24 cellular contexts compared by ENCODE assay signal in the genomic region with DNA sequence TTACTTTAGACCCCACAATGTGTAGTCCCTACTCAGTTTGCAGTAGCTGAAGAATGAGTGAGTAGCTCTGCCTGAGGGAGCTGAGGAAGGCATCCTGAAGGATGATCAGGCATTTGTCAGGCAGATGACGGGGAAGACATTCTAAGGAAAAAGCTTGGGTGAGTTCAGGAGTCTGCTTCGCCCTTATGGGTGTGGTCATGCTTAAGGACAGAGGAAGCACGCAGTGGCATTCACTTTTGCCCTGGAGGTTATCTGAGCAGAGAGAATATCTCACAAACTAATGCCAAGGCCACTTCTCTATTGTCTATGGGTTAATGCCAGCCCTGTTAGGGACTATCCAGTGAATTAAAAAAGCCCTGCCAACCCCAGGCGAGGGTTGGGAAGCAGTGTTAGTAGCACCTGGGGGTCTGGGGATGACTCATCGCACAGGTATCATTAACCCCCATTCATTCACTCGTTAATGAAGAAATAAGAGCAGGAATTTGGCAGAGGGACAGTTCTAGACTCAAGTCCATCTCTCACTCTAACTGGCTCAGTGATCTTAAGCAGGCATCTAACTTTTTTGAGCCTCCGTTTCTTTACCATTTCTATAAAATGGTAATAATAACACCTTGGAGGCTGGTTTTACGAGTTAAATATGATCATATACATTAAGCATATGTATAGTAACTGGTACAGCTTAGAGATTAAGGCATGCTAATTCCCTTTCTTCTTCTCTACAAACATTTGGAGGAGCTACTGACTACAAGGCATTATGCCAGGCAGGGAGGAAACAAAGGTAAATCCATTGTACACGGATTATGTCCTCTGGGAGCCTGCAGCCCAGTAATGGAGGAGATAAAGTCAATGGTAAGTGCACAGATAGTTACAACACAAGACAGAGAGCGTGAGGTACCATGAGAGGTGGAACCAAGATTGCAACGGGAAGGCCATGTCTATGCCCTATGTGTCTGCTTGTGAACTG.
A peak's percentile ranks its signal among the peaks of the same experiment; 100 is the strongest.
DNase-seq lines count a peak whose midpoint lies in the region; ATAC-seq, FAIRE-seq and TF ChIP-seq lines count a peak whose summit lies in the region.
"Had no signal": no experiment of that assay in that cellular context is flagged by ENCODE, and none has a peak within 500 bp of the region (broad histone marks: within the 10 kb centered on the region; RNA-seq: fewer than 3 reads in every experiment).

No MANE protein-coding gene starts in this region.

- POLR2A ChIA-PET in A549 (lab: Yijun Ruan, JAX), result no interaction called here
- POLR2A ChIA-PET in WTC11 (lab: Charles Lee), result no interaction called here

- TF ChIP-seq CTCF in A549 (IDR thresholded peaks at IDR 0.05) (no peak), WTC11 (IDR thresholded peaks at IDR 0.05) (no peak)

- peak overlapping the region; percentile 54 to 61; a peak in 4 of 6 replicates for H3K27ac ChIP-seq in A549
- H3K27ac ChIP-seq: hepatocyte, suprapubic skin had no signal

- H3K9me3 Mint-ChIP-seq in WTC11, result no peaks in the 10 kb centered on the region
- H3K9me3 Mint-ChIP-seq: activated CD4-positive, alpha-beta T cell treated with anti-CD3 and anti-CD28 coated beads, Interleukin-2, amount 10 ng/mL, durations not matched to agents 7 days and 5 days; activated T-helper 2 cell treated with anti-CD3 and anti-CD28 coated beads, Interferon-gamma antibody, Interleukin-2, Interleukin-4, amounts not matched to agents 10 μg/mL and 5 μg/mL and 100 μg/mL, durations not matched to agents 14 hours and 24 hours and 36 hours; CD14-positive monocyte; nephron progenitor cell had no signal

- no peak for TF ChIP-seq EP300 in A549 (IDR thresholded peaks at IDR 0.05)

- no peaks in the 10 kb centered on the region for H3K9me3 ChIP-seq in A549
- H3K9me3 ChIP-seq: suprapubic skin had no signal

- H3K27ac Mint-ChIP-seq in WTC11, result no peak overlapping the region
- H3K27ac Mint-ChIP-seq: activated CD4-positive, alpha-beta T cell treated with anti-CD3 and anti-CD28 coated beads, Interleukin-2, amount 10 ng/mL, durations not matched to agents 7 days and 5 days; activated T-helper 2 cell treated with anti-CD3 and anti-CD28 coated beads, Interferon-gamma antibody, Interleukin-2, Interleukin-4, amounts not matched to agents 10 μg/mL and 5 μg/mL and 100 μg/mL, durations not matched to agents 14 hours and 24 hours and 36 hours; nephron progenitor cell had no signal

- FAIRE-seq in A549 (lab: Jason Lieb, UNC), result no peak
- FAIRE-seq in GM19239 (lab: Jason Lieb, UNC), result peak; percentile 79

- TF ChIP-seq RAD21 in A549 (conservative IDR thresholded peaks at IDR 0.05 in 1 of 2, IDR thresholded peaks at IDR 0.05 in 1 of 2), result no peak

- TF ChIP-seq POLR2A in A549 (IDR thresholded peaks at IDR 0.05; ENCODE audit: low read length), result no peak

- CTCF ChIA-PET in A549 (lab: Yijun Ruan, JAX), result interaction anchor here (1.2 kb wide), 1 partner anchor 11 kb away, joined by 3 read pairs; no protein-coding TSS in a partner anchor
- CTCF ChIA-PET in WTC11 (lab: Charles Lee), result no interaction called here

- intact Hi-C loops in left colon (cut with DNase I, micrococcal nuclease), result no loop called here

- no peaks in the 10 kb centered on the region for H3K36me3 Mint-ChIP-seq in WTC11
- H3K36me3 Mint-ChIP-seq: CD14-positive monocyte had no signal

- ATAC-seq in A549 (peak; percentile 8 to 40; a peak in 3 of 6 replicates), WTC11 (peak; percentile 44), left colon (peak; percentile 85), HG03135 (IDR thresholded peaks at IDR 0.05; ENCODE audit: unreplicated experiment) (no peak)

- no peaks in the 10 kb centered on the region for H3K27me3 Mint-ChIP-seq in WTC11 (ENCODE audit: low read depth)
- H3K27me3 Mint-ChIP-seq: activated CD4-positive, alpha-beta T cell treated with anti-CD3 and anti-CD28 coated beads, Interleukin-2, amount 10 ng/mL, durations not matched to agents 7 days and 5 days had no signal

- H3K4me1 ChIP-seq in A549, result peaks cover 43% of the 10 kb centered on the region

- H3K4me3 Mint-ChIP-seq in WTC11, result no peak overlapping the region
- H3K4me3 Mint-ChIP-seq: activated CD4-positive, alpha-beta T cell treated with anti-CD3 and anti-CD28 coated beads, Interleukin-2, amount 10 ng/mL, durations not matched to agents 7 days and 5 days; nephron progenitor cell had no signal

- no peak overlapping the region for H3K4me3 ChIP-seq in A549
- H3K4me3 ChIP-seq: hepatocyte, suprapubic skin had no signal

- DNase-seq in A549 (ENCODE audit: low read depth in 1 of 2, low spot score in 1 of 2) (peak in 1 of 2 experiments; percentile 33), GM19239 (ENCODE audit: insufficient read length, low spot score) (no peak), WTC11 (ENCODE audit: low spot score) (no peak), left colon (no peak), NCI-H446 (lab: John Stamatoyannopoulos, UW) (no peak), NCI-H748 (lab: John Stamatoyannopoulos, UW; ENCODE audit: unreplicated experiment) (no peak)
- no peak for DNase-seq in activated effector memory CD4-positive, alpha-beta T cell treated with anti-CD3 and anti-CD28 coated beads, Interleukin-2, amount 50 U/mL, for 16 hours
- DNase-seq: activated CD4-positive, alpha-beta T cell treated with anti-CD3 and anti-CD28 coated beads, Interleukin-2, amount 10 ng/mL, durations not matched to agents 7 days and 5 days; cortex of kidney; GF-D8; GOT3; islet precursor cell; Karpas-422; NCI-H1105; NCI-H2081 treated with DMSO at 0.1 percent for 48 hours; NCI-H524 treated with DMSO at 0.1 percent for 48 hours; nephron progenitor cell; posterior cingulate gyrus; SHP77 treated with DMSO at 0.1 percent for 48 hours had no signal

- peak overlapping the region; percentile 22; the same call in 1 of the 3 replicates for H3K4me2 ChIP-seq in A549
- H3K4me2 ChIP-seq: hepatocyte had no signal

- WGBS in A549 (ENCODE audit: missing lambda C conversion rate), result 71% methylated on average over 11 of the region's 11 CpGs

- peaks cover 38% of the 10 kb centered on the region for H3K4me1 Mint-ChIP-seq in WTC11

TF ChIP-seq in A549, 52 proteins besides CTCF, POLR2A, EP300 and RAD21:
- TF ChIP-seq FOSL2 (IDR thresholded peaks at IDR 0.05), result no peak
- peak; percentile 42; the same call in 1 of the 2 replicates for TF ChIP-seq FOSL2 (CRISPR knock-in tag; IDR thresholded peaks at IDR 0.05)
- TF ChIP-seq EHF (CRISPR knock-in tag; IDR thresholded peaks at IDR 0.05), result no peak

TF ChIP-seq in WTC11, 78 proteins besides CTCF, POLR2A, EP300 and RAD21:
- TF ChIP-seq ZBTB21 (CRISPR knock-in tag; IDR thresholded peaks at IDR 0.05; ENCODE audit: borderline replicate concordance) (no peak), SOX15 (CRISPR knock-in tag; IDR thresholded peaks at IDR 0.05) (no peak)
- TF ChIP-seq, protein P1, sequence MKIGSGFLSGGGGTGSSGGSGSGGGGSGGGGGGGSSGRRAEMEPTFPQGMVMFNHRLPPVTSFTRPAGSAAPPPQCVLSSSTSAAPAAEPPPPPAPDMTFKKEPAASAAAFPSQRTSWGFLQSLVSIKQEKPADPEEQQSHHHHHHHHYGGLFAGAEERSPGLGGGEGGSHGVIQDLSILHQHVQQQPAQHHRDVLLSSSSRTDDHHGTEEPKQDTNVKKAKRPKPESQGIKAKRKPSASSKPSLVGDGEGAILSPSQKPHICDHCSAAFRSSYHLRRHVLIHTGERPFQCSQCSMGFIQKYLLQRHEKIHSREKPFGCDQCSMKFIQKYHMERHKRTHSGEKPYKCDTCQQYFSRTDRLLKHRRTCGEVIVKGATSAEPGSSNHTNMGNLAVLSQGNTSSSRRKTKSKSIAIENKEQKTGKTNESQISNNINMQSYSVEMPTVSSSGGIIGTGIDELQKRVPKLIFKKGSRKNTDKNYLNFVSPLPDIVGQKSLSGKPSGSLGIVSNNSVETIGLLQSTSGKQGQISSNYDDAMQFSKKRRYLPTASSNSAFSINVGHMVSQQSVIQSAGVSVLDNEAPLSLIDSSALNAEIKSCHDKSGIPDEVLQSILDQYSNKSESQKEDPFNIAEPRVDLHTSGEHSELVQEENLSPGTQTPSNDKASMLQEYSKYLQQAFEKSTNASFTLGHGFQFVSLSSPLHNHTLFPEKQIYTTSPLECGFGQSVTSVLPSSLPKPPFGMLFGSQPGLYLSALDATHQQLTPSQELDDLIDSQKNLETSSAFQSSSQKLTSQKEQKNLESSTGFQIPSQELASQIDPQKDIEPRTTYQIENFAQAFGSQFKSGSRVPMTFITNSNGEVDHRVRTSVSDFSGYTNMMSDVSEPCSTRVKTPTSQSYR (CRISPR knock-in tag; IDR thresholded peaks at IDR 0.05), result no peak
